ENCODE assay signal across 15 cellular contexts in genomic region chr20:45897692-45898091, GRCh38. TPM values are rescaled to one million over a fixed set of nuclear protein-coding genes. Genes with fewer than 3 reads are reported as not detected.
DNase-seq lines count a peak whose midpoint lies in the region; ATAC-seq and TF ChIP-seq lines count a peak whose summit lies in the region.
"Had no signal": no experiment of that assay in that cellular context is flagged by ENCODE, and none has a peak within 500 bp of the region (broad histone marks: within the 10 kb centered on the region; RNA-seq: fewer than 3 reads in every experiment).

No MANE protein-coding gene starts in this region.

- DNase-seq in RWPE1 (ENCODE audit: low spot score): no peak
- DNase-seq in myocyte (ENCODE audit: low read depth): peak; percentile 29
- peak; percentile 32 to 38 for DNase-seq in trophoblast cell
- no peak for DNase-seq in esophagus squamous epithelium (lab: John Stamatoyannopoulos, UW)
- no peak for DNase-seq in C1 segment of cervical spinal cord (lab: John Stamatoyannopoulos, UW)
- DNase-seq: ACHN; BE2C; CD4-positive, alpha-beta memory T cell; DMS153; DMS79; GDM1 had no signal

- H3K79me2 ChIP-seq in trophoblast cell (ENCODE audit: control insufficient read depth, insufficient read depth, low read length, poor library complexity): no peaks in the 10 kb centered on the region

- no peak overlapping the region for H3K9ac ChIP-seq in trophoblast cell (ENCODE audit: low read length)

- no peaks in the 10 kb centered on the region for H3K27me3 ChIP-seq in trophoblast cell (ENCODE audit: insufficient read depth, low read length)
- no peaks in the 10 kb centered on the region for H3K27me3 ChIP-seq in esophagus squamous epithelium
- H3K27me3 ChIP-seq: BE2C had no signal

- H2BK5ac ChIP-seq in trophoblast cell (ENCODE audit: low read depth, low read length, poor library complexity): no peak overlapping the region

- H3K36me3 ChIP-seq in trophoblast cell (ENCODE audit: control insufficient read depth in 1 of 2, insufficient read depth in 2 of 2, low read length in 2 of 2) (peaks cover 34 to 52% of the 10 kb centered on the region in 2 experiments), esophagus squamous epithelium (peaks cover 3 to 100% (median 26%) of the 10 kb centered on the region in 3 donors)

- H2AK5ac ChIP-seq in trophoblast cell (ENCODE audit: low read length): no peak overlapping the region

- H4K8ac ChIP-seq in trophoblast cell (ENCODE audit: low read depth, low read length): no peak overlapping the region

- no peak overlapping the region for H2BK120ac ChIP-seq in trophoblast cell (ENCODE audit: insufficient read depth, low read length, poor library complexity)

- no peaks in the 10 kb centered on the region for H3K79me1 ChIP-seq in trophoblast cell (ENCODE audit: low read length)

- WGBS in trophoblast cell (ENCODE audit: extremely low coverage, insufficient coverage, insufficient read length): no CpG with 5 or more reads among the region's 7 CpGs
- 94 to 97% methylated on average over 7 of the region's 7 CpGs for WGBS in esophagus squamous epithelium, 2 donors

- H3K4me1 ChIP-seq in trophoblast cell (ENCODE audit: control insufficient read depth in 1 of 2, insufficient read depth in 2 of 2, low read length in 2 of 2): no peaks in the 10 kb centered on the region
- peaks cover 0 to 12% (median 7%) of the 10 kb centered on the region in 3 donors for H3K4me1 ChIP-seq in esophagus squamous epithelium
- H3K4me1 ChIP-seq: BE2C had no signal

- H2BK12ac ChIP-seq in trophoblast cell (ENCODE audit: low read length): no peak overlapping the region

- no peak overlapping the region for H3K4me3 ChIP-seq in trophoblast cell (ENCODE audit: low read depth, low read length)
- no peak overlapping the region for H3K4me3 ChIP-seq in esophagus squamous epithelium
- H3K4me3 ChIP-seq: GM23338 had no signal

- CTCF ChIA-PET in RWPE1 (lab: Yijun Ruan, JAX): interaction anchor here (0.6 kb wide), 1 partner anchor 861 kb away, joined by 7 read pairs; no protein-coding TSS in a partner anchor

- POLR2A ChIA-PET in RWPE1 (lab: Yijun Ruan, JAX; ENCODE audit: low non-redundant PET): no interaction called here

- H3K23ac ChIP-seq in trophoblast cell (ENCODE audit: low read length): no peak overlapping the region

- no peak overlapping the region for H3K4me2 ChIP-seq in trophoblast cell (ENCODE audit: low read length)
- H3K4me2 ChIP-seq: GM23338 had no signal

- H3K4ac ChIP-seq in trophoblast cell (ENCODE audit: low read depth, low read length): no peak overlapping the region

- no peak for ATAC-seq in HG03039 (IDR thresholded peaks at IDR 0.05; ENCODE audit: unreplicated experiment)
- ATAC-seq: GM23338 had no signal

- no peak for TF ChIP-seq POLR2A in esophagus squamous epithelium (IDR thresholded peaks at IDR 0.05)

- no peak overlapping the region for H3K14ac ChIP-seq in trophoblast cell (ENCODE audit: low read length)

- no peak overlapping the region for H3K18ac ChIP-seq in trophoblast cell (ENCODE audit: low read length)

- H3K27ac ChIP-seq in RWPE1 (peak overlapping the region; percentile 22), trophoblast cell (ENCODE audit: low read depth, low read length) (no peak overlapping the region), esophagus squamous epithelium (no peak overlapping the region)
- H3K27ac ChIP-seq: C4-2B had no signal

- H3K9me3 ChIP-seq in trophoblast cell (ENCODE audit: insufficient read depth, low read depth, low read length) (peaks cover 2% of the 10 kb centered on the region), esophagus squamous epithelium (no peaks in the 10 kb centered on the region)
- H3K9me3 ChIP-seq: BE2C had no signal

- H4K91ac ChIP-seq in trophoblast cell (ENCODE audit: low read depth, low read length): no peak overlapping the region

- intact Hi-C loops in esophagus squamous epithelium (cut with DNase I): loop anchor here (10.0 kb wide), 1 partner anchor 47 kb away; no protein-coding TSS in a partner anchor

- no peak overlapping the region for H2AFZ ChIP-seq in trophoblast cell (ENCODE audit: insufficient read depth, low read length, poor library complexity)
- H2AFZ ChIP-seq: GM23338 had no signal

- H4K12ac ChIP-seq in trophoblast cell (ENCODE audit: low read depth, low read length): no peak overlapping the region

- TF ChIP-seq CTCF in RWPE1 (conservative IDR thresholded peaks at IDR 0.05; ENCODE audit: low read depth) (no peak), esophagus squamous epithelium (IDR thresholded peaks at IDR 0.05) (no peak)

RNA-seq across cellular contexts. Expression of gene CTSA, which starts 6.6 kb away (rescaled TPM):
- 218 and 227 TPM in 2 replicates for total RNA-seq in myocyte
- polyA plus RNA-seq in myocyte (2012): 251 TPM
- 69.0 and 71.9 TPM in 2 replicates for polyA plus RNA-seq in trophoblast cell (2013)
- 10 to 100 TPM; 44.5 to 74.8 (median 56.8) TPM for total RNA-seq in esophagus squamous epithelium

RNA-seq across cellular contexts. Expression of gene NEURL2, which starts 6.7 kb away (rescaled TPM):
- 34.3 and 35.1 TPM in 2 replicates for total RNA-seq in myocyte
- 10.3 TPM for polyA plus RNA-seq in myocyte (2012)
- 0.97 and 1.2 TPM in 2 replicates for polyA plus RNA-seq in trophoblast cell (2013)
- 1 to 10 TPM; 4.1 to 6.5 (median 5.5) TPM for total RNA-seq in esophagus squamous epithelium

RNA-seq across cellular contexts. Expression of gene SPATA25, which starts 10.3 kb away (rescaled TPM):
- 5.9 and 10.2 TPM in 2 replicates for total RNA-seq in myocyte
- polyA plus RNA-seq in myocyte (2012): 2.1 TPM
- polyA plus RNA-seq in trophoblast cell (2013): 0.11 and 0.17 TPM in 2 replicates
- total RNA-seq in esophagus squamous epithelium: 1 to 10 TPM in 2 of 4 donors, not detected in 2; 1.1 to 1.3 TPM
- total RNA-seq: Daoy had no signal
- polyA plus RNA-seq: GM23338 had no signal

RNA-seq across cellular contexts. Expression of gene PLTP, which starts 14.3 kb away (rescaled TPM):
- total RNA-seq in myocyte (12.9 and 14.2 TPM in 2 replicates), esophagus squamous epithelium (100 to 1,000 TPM in 2 of 4 donors, 10 to 100 TPM in 1, 1 to 10 TPM in 1; 5.9 to 248 (median 92.6) TPM)
- 14.9 TPM for polyA plus RNA-seq in myocyte (2012)
- polyA plus RNA-seq in trophoblast cell (2013): 39.7 and 41.3 TPM in 2 replicates

RNA-seq across cellular contexts. Expression of gene ZSWIM1, which starts 16.7 kb away (rescaled TPM):
- 10.4 and 11.4 TPM in 2 replicates for total RNA-seq in myocyte
- 8.7 TPM for polyA plus RNA-seq in myocyte (2012)
- polyA plus RNA-seq in trophoblast cell (2013): 9.3 and 9.5 TPM in 2 replicates
- total RNA-seq in esophagus squamous epithelium: 1 to 10 TPM; 6.6 to 8.8 (median 7.6) TPM

Comparison
In these comparisons a context has a peak if more than half of its experiments do, and no peak if none do; other contexts are left out.
1. DNase-seq: peak in myocyte (single experiment) and trophoblast cell (2 of 2); none in RWPE1 (single experiment), esophagus squamous epithelium (single experiment) and C1 segment of cervical spinal cord (0 of 14).